In genomic region chr4:19051751-19052296, GRCh38 we compare ENCODE assay signal across 1 cellular context.
TF ChIP-seq lines count a peak whose summit lies in the region.

No MANE protein-coding gene starts in this region.

TF ChIP-seq in WTC11, 78 proteins besides CTCF, POLR2A, EP300 and RAD21:
- TF ChIP-seq ARID4B (CRISPR knock-in tag; IDR thresholded peaks at IDR 0.05; ENCODE audit: borderline replicate concordance), result no peak
- no peak for TF ChIP-seq SMAD3 (CRISPR knock-in tag; IDR thresholded peaks at IDR 0.05; ENCODE audit: borderline replicate concordance)
- TF ChIP-seq FOXP4 (CRISPR knock-in tag; IDR thresholded peaks at IDR 0.05), result no peak
- TF ChIP-seq ZNF121 (CRISPR knock-in tag; IDR thresholded peaks at IDR 0.05), result no peak
- TF ChIP-seq ATF6 (CRISPR knock-in tag; IDR thresholded peaks at IDR 0.05), result no peak
- TF ChIP-seq USF2 (CRISPR knock-in tag; IDR thresholded peaks at IDR 0.05), result no peak
- no peak for TF ChIP-seq ERG (CRISPR knock-in tag; IDR thresholded peaks at IDR 0.05)
- TF ChIP-seq FOXJ3 (CRISPR knock-in tag; IDR thresholded peaks at IDR 0.05; ENCODE audit: borderline replicate concordance), result no peak
- TF ChIP-seq SP1 (CRISPR knock-in tag; conservative IDR thresholded peaks at IDR 0.05), result no peak
- no peak for TF ChIP-seq NFE2L1 (CRISPR knock-in tag; IDR thresholded peaks at IDR 0.05)
- TF ChIP-seq NFYB (CRISPR knock-in tag; conservative IDR thresholded peaks at IDR 0.05; ENCODE audit: low read depth), result no peak
